ENCODE assay signal across 8 cellular contexts in genomic region chr5:36657563-36657995, GRCh38. TPM values are rescaled to one million over a fixed set of nuclear protein-coding genes. Genes with fewer than 3 reads are reported as not detected.
DNase-seq lines count a peak whose midpoint lies in the region; ATAC-seq and TF ChIP-seq lines count a peak whose summit lies in the region.

No MANE protein-coding gene starts in this region.

- H3K36me3 ChIP-seq in BLaER1: no peaks in the 10 kb centered on the region

- intact Hi-C loops in natural killer cell (cut with micrococcal nuclease): no loop called here

- TF ChIP-seq CTCF in natural killer cell (IDR thresholded peaks at IDR 0.05) (no peak), GM13976 (IDR thresholded peaks at IDR 0.05; ENCODE audit: borderline replicate concordance, control extremely low read depth, extremely low read depth, insufficient read depth, missing control alignments) (no peak)

- in situ Hi-C loops in GM13976 (cut with MboI; ENCODE audit: low sequenced_read_pairs, unreplicated experiment): no loop called here

- DNase-seq in NOMO-1 (lab: John Stamatoyannopoulos, UW; ENCODE audit: unreplicated experiment in 2 of 2) (peak; percentile 97 to 100), epidermal melanocyte (ENCODE audit: insufficient read length, low spot score) (peak; percentile 49), natural killer cell (no peak), NCI-H1092 treated with DMSO at 0.1 percent for 48 hours (lab: John Stamatoyannopoulos, UW) (no peak), GM13976 (ENCODE audit: low spot score) (no peak)

- peak overlapping the region; percentile 55 for H3K4me2 ChIP-seq in BLaER1

- H3K4me1 Mint-ChIP-seq in natural killer cell: no peaks in the 10 kb centered on the region

- H3K27me3 ChIP-seq in BLaER1: no peaks in the 10 kb centered on the region

- H3K4me1 ChIP-seq in BLaER1: peaks cover 13% of the 10 kb centered on the region

- peaks cover 10 to 19% of the 10 kb centered on the region in 2 donors for H3K27me3 Mint-ChIP-seq in natural killer cell (ENCODE audit: low read depth in 2 of 2)

- no peak overlapping the region for H3K4me3 ChIP-seq in BLaER1

- no peaks in the 10 kb centered on the region for H3K36me3 Mint-ChIP-seq in natural killer cell

- no peak overlapping the region for H3K27ac Mint-ChIP-seq in natural killer cell

- H4K20me1 ChIP-seq in BLaER1: no peaks in the 10 kb centered on the region

- no peaks in the 10 kb centered on the region for H3K9me3 ChIP-seq in BLaER1

- peak in 2 of 3 donors; percentile 35 to 73 for ATAC-seq in natural killer cell
- ATAC-seq in GM21529 (IDR thresholded peaks at IDR 0.05; ENCODE audit: unreplicated experiment): no peak
- ATAC-seq in HG02588 (IDR thresholded peaks at IDR 0.05; ENCODE audit: unreplicated experiment): no peak

- H3K27ac ChIP-seq in BLaER1: peak overlapping the region; percentile 51

- no peak overlapping the region for H3K9ac ChIP-seq in BLaER1

- no peaks in the 10 kb centered on the region for H3K9me3 Mint-ChIP-seq in natural killer cell

- H3K4me3 Mint-ChIP-seq in natural killer cell: no peak overlapping the region

RNA-seq across cellular contexts. Expression of gene SLC1A3, which starts 51.2 kb away (rescaled TPM):
- 1 to 10 TPM in 1 of 3 donors, not detected in 2; 1.1 TPM for total RNA-seq in natural killer cell

Comparison
In these comparisons a context has a peak if more than half of its experiments do, and no peak if none do; other contexts are left out.
1. DNase-seq: peak in NOMO-1 (2 of 2) and epidermal melanocyte (single experiment); none in natural killer cell (single experiment), NCI-H1092 treated with DMSO at 0.1 percent for 48 hours (single experiment) and GM13976 (single experiment).
2. ATAC-seq: peak in natural killer cell (2 of 3); none in GM21529 (single experiment) and HG02588 (single experiment).